In the genomic region with DNA sequence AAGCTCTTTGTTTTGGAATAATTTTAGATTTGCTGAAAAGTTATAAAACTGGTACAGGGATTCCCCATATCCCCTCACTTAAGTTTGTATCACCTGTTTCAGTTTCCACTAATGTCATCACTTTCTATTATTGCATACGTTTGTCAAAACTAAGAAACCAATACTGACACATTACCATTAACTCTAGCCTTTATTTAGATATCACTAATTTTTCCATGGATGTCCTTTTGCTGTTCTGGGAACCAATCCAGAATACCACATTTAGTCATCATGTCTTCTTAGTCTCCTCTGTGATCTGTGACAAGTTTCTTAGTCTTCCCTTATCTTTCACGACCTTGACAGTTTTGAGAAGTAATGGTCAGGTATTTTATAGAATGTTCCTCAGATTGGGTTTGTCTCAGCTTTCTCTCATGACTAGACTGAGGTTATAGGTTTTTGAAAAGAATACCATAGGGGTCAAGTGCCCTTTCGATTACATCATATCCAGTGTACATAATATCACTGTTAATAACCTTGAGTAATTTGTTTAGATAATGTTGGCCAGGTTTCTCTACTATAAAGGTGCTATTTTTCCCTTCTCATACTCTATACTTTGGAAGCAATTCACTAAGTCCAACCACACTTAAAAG, we compare ENCODE assay signal across 1 cellular context.
TF ChIP-seq lines count a peak whose summit lies in the region.

No MANE protein-coding gene starts in this region.

TF ChIP-seq in GM12878, 131 proteins besides CTCF, POLR2A, EP300 and RAD21 (continued from another document and continues in another):
- TF ChIP-seq, protein P1, sequence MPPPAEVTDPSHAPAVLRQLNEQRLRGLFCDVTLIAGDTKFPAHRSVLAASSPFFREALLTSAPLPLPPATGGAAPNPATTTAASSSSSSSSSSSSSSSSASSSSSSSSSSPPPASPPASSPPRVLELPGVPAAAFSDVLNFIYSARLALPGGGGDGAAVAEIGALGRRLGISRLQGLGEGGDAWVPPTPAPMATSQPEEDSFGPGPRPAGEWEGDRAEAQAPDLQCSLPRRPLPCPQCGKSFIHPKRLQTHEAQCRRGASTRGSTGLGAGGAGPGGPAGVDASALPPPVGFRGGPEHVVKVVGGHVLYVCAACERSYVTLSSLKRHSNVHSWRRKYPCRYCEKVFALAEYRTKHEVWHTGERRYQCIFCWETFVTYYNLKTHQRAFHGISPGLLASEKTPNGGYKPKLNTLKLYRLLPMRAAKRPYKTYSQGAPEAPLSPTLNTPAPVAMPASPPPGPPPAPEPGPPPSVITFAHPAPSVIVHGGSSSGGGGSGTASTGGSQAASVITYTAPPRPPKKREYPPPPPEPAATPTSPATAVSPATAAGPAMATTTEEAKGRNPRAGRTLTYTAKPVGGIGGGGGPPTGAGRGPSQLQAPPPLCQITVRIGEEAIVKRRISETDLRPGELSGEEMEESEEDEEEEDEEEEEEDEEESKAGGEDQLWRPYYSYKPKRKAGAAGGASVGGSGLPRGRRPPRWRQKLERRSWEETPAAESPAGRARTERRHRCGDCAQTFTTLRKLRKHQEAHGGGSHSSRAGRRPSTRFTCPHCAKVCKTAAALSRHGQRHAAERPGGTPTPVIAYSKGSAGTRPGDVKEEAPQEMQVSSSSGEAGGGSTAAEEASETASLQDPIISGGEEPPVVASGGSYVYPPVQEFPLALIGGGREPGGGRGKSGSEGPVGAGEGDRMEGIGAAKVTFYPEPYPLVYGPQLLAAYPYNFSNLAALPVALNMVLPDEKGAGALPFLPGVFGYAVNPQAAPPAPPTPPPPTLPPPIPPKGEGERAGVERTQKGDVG (CRISPR knock-in tag; IDR thresholded peaks at IDR 0.05): no peak
- TF ChIP-seq SMAD1 (IDR thresholded peaks at IDR 0.05; ENCODE audit: low read depth, partially characterized antibody): no peak
- TF ChIP-seq, protein P2, sequence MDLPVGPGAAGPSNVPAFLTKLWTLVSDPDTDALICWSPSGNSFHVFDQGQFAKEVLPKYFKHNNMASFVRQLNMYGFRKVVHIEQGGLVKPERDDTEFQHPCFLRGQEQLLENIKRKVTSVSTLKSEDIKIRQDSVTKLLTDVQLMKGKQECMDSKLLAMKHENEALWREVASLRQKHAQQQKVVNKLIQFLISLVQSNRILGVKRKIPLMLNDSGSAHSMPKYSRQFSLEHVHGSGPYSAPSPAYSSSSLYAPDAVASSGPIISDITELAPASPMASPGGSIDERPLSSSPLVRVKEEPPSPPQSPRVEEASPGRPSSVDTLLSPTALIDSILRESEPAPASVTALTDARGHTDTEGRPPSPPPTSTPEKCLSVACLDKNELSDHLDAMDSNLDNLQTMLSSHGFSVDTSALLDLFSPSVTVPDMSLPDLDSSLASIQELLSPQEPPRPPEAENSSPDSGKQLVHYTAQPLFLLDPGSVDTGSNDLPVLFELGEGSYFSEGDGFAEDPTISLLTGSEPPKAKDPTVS (IDR thresholded peaks at IDR 0.05; ENCODE audit: low read depth, low read length): no peak
- TF ChIP-seq, protein P3, sequence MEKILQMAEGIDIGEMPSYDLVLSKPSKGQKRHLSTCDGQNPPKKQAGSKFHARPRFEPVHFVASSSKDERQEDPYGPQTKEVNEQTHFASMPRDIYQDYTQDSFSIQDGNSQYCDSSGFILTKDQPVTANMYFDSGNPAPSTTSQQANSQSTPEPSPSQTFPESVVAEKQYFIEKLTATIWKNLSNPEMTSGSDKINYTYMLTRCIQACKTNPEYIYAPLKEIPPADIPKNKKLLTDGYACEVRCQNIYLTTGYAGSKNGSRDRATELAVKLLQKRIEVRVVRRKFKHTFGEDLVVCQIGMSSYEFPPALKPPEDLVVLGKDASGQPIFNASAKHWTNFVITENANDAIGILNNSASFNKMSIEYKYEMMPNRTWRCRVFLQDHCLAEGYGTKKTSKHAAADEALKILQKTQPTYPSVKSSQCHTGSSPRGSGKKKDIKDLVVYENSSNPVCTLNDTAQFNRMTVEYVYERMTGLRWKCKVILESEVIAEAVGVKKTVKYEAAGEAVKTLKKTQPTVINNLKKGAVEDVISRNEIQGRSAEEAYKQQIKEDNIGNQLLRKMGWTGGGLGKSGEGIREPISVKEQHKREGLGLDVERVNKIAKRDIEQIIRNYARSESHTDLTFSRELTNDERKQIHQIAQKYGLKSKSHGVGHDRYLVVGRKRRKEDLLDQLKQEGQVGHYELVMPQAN (conservative IDR thresholded peaks at IDR 0.05): no peak
- TF ChIP-seq, protein P4, sequence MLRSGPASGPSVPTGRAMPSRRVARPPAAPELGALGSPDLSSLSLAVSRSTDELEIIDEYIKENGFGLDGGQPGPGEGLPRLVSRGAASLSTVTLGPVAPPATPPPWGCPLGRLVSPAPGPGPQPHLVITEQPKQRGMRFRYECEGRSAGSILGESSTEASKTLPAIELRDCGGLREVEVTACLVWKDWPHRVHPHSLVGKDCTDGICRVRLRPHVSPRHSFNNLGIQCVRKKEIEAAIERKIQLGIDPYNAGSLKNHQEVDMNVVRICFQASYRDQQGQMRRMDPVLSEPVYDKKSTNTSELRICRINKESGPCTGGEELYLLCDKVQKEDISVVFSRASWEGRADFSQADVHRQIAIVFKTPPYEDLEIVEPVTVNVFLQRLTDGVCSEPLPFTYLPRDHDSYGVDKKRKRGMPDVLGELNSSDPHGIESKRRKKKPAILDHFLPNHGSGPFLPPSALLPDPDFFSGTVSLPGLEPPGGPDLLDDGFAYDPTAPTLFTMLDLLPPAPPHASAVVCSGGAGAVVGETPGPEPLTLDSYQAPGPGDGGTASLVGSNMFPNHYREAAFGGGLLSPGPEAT (IDR thresholded peaks at IDR 0.05; ENCODE audit: low read depth): peak; percentile 24; the same call in 1 of the 2 replicates
- no peak for TF ChIP-seq TBL1XR1 (IDR thresholded peaks at IDR 0.05; ENCODE audit: low read depth, low read length)
- no peak for TF ChIP-seq ZBED1 (IDR thresholded peaks at IDR 0.05; ENCODE audit: borderline replicate concordance)
- no peak for TF ChIP-seq ZNF24 (IDR thresholded peaks at IDR 0.05)
- TF ChIP-seq, protein P5, sequence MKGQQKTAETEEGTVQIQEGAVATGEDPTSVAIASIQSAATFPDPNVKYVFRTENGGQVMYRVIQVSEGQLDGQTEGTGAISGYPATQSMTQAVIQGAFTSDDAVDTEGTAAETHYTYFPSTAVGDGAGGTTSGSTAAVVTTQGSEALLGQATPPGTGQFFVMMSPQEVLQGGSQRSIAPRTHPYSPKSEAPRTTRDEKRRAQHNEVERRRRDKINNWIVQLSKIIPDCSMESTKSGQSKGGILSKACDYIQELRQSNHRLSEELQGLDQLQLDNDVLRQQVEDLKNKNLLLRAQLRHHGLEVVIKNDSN (IDR thresholded peaks at IDR 0.05; ENCODE audit: borderline replicate concordance, extremely low read length, insufficient read depth, low read depth, low read length): no peak
- TF ChIP-seq, protein P6, sequence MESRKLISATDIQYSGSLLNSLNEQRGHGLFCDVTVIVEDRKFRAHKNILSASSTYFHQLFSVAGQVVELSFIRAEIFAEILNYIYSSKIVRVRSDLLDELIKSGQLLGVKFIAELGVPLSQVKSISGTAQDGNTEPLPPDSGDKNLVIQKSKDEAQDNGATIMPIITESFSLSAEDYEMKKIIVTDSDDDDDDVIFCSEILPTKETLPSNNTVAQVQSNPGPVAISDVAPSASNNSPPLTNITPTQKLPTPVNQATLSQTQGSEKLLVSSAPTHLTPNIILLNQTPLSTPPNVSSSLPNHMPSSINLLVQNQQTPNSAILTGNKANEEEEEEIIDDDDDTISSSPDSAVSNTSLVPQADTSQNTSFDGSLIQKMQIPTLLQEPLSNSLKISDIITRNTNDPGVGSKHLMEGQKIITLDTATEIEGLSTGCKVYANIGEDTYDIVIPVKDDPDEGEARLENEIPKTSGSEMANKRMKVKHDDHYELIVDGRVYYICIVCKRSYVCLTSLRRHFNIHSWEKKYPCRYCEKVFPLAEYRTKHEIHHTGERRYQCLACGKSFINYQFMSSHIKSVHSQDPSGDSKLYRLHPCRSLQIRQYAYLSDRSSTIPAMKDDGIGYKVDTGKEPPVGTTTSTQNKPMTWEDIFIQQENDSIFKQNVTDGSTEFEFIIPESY (IDR thresholded peaks at IDR 0.05): no peak
- no peak for TF ChIP-seq ASH2L (IDR thresholded peaks at IDR 0.05; ENCODE audit: borderline replicate concordance, low read depth)
- TF ChIP-seq WRNIP1 (IDR thresholded peaks at IDR 0.05; ENCODE audit: borderline replicate concordance, low read depth, low read length): no peak
- no peak for TF ChIP-seq ZNF274 (IDR thresholded peaks at IDR 0.05; ENCODE audit: insufficient read depth, insufficient read length)
- TF ChIP-seq GATAD2B (conservative IDR thresholded peaks at IDR 0.05; ENCODE audit: low read depth): no peak
- TF ChIP-seq IKZF2 (IDR thresholded peaks at IDR 0.05): peak; percentile 61 to 78
- no peak for TF ChIP-seq SREBF2 (IDR thresholded peaks at IDR 0.05; ENCODE audit: low read length)
- TF ChIP-seq MYB (IDR thresholded peaks at IDR 0.05; ENCODE audit: borderline replicate concordance, low read depth, low read length): no peak
- no peak for TF ChIP-seq RFX5 (IDR thresholded peaks at IDR 0.05; ENCODE audit: low read depth, low read length)
- TF ChIP-seq RB1 (IDR thresholded peaks at IDR 0.05; ENCODE audit: borderline replicate concordance): no peak
- TF ChIP-seq RAD51 (IDR thresholded peaks at IDR 0.05): no peak
- TF ChIP-seq MTA2 (IDR thresholded peaks at IDR 0.05; ENCODE audit: low read depth): peak; percentile 50; the same call in 1 of the 2 replicates
- TF ChIP-seq, protein P7, sequence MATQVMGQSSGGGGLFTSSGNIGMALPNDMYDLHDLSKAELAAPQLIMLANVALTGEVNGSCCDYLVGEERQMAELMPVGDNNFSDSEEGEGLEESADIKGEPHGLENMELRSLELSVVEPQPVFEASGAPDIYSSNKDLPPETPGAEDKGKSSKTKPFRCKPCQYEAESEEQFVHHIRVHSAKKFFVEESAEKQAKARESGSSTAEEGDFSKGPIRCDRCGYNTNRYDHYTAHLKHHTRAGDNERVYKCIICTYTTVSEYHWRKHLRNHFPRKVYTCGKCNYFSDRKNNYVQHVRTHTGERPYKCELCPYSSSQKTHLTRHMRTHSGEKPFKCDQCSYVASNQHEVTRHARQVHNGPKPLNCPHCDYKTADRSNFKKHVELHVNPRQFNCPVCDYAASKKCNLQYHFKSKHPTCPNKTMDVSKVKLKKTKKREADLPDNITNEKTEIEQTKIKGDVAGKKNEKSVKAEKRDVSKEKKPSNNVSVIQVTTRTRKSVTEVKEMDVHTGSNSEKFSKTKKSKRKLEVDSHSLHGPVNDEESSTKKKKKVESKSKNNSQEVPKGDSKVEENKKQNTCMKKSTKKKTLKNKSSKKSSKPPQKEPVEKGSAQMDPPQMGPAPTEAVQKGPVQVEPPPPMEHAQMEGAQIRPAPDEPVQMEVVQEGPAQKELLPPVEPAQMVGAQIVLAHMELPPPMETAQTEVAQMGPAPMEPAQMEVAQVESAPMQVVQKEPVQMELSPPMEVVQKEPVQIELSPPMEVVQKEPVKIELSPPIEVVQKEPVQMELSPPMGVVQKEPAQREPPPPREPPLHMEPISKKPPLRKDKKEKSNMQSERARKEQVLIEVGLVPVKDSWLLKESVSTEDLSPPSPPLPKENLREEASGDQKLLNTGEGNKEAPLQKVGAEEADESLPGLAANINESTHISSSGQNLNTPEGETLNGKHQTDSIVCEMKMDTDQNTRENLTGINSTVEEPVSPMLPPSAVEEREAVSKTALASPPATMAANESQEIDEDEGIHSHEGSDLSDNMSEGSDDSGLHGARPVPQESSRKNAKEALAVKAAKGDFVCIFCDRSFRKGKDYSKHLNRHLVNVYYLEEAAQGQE (IDR thresholded peaks at IDR 0.05; ENCODE audit: low read depth, low read length): no peak
- TF ChIP-seq, protein P8, sequence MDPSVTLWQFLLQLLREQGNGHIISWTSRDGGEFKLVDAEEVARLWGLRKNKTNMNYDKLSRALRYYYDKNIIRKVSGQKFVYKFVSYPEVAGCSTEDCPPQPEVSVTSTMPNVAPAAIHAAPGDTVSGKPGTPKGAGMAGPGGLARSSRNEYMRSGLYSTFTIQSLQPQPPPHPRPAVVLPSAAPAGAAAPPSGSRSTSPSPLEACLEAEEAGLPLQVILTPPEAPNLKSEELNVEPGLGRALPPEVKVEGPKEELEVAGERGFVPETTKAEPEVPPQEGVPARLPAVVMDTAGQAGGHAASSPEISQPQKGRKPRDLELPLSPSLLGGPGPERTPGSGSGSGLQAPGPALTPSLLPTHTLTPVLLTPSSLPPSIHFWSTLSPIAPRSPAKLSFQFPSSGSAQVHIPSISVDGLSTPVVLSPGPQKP (IDR thresholded peaks at IDR 0.05; ENCODE audit: low read depth, low read length): no peak
- no peak for TF ChIP-seq SIX5 (IDR thresholded peaks at IDR 0.05; ENCODE audit: low read depth, low read length, severe bottlenecking)
- TF ChIP-seq POLR2AphosphoS2 (IDR thresholded peaks at IDR 0.05; ENCODE audit: low read depth, low read length): no peak
- TF ChIP-seq TAF1 (IDR thresholded peaks at IDR 0.05; ENCODE audit: borderline replicate concordance, low read depth, low read length): no peak
- TF ChIP-seq DPF2 (IDR thresholded peaks at IDR 0.05): 0 out of 2 replicates have a peak, but pooled peaks have one; percentile 64
- no peak; the same call in 1 of the 2 replicates for TF ChIP-seq FOXM1 (IDR thresholded peaks at IDR 0.05; ENCODE audit: low read depth, low read length)
- TF ChIP-seq CHD1 (IDR thresholded peaks at IDR 0.05; ENCODE audit: low read depth, low read length): no peak
- TF ChIP-seq SMARCA5 (IDR thresholded peaks at IDR 0.05): no peak
- no peak for TF ChIP-seq PAX8 (IDR thresholded peaks at IDR 0.05)
- no peak for TF ChIP-seq SRF (IDR thresholded peaks at IDR 0.05; ENCODE audit: low read depth in 2 of 2, low read length in 2 of 2)
- TF ChIP-seq, protein P9, sequence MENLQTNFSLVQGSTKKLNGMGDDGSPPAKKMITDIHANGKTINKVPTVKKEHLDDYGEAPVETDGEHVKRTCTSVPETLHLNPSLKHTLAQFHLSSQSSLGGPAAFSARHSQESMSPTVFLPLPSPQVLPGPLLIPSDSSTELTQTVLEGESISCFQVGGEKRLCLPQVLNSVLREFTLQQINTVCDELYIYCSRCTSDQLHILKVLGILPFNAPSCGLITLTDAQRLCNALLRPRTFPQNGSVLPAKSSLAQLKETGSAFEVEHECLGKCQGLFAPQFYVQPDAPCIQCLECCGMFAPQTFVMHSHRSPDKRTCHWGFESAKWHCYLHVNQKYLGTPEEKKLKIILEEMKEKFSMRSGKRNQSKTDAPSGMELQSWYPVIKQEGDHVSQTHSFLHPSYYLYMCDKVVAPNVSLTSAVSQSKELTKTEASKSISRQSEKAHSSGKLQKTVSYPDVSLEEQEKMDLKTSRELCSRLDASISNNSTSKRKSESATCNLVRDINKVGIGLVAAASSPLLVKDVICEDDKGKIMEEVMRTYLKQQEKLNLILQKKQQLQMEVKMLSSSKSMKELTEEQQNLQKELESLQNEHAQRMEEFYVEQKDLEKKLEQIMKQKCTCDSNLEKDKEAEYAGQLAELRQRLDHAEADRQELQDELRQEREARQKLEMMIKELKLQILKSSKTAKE (IDR thresholded peaks at IDR 0.05; ENCODE audit: low read depth, poor library complexity, severe bottlenecking): peak; percentile 32
